Comparison of ENCODE assay signal across 10 cellular contexts in the genomic region with DNA sequence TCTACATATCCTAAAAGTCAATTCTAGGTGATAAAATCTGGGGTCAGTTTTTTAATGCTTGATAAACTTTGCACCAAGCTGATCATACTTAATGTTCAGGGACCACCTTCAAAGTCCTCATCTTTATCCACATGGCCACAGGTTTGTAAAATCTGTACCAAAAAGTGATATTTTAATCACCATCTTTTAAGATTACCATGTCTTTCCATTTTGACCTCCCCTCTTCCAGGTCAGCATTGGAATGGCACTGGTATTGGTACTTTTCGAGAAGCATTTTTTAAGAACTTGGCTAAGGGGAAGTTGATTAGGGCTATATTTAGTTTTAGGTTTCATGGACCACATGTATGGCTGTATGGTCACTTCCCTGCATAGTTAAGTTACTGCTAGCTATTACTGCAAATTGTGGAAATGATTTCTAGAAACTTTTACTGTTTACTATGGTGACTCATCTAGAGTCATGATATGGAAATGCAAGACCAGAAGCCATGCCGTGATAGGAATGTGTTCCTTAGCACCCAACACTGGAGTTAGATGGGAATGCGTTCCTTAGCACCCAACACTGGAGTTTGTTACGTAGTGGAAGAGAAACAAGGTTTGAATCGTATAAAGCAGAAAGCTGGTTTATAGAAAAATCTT. TPM values are rescaled to one million over a fixed set of nuclear protein-coding genes. Genes with fewer than 3 reads are reported as not detected.
A peak's percentile ranks its signal among the peaks of the same experiment; 100 is the strongest.
DNase-seq lines count a peak whose midpoint lies in the region; ATAC-seq and TF ChIP-seq lines count a peak whose summit lies in the region.
"Had no signal": no experiment of that assay in that cellular context is flagged by ENCODE, and none has a peak within 500 bp of the region (broad histone marks: within the 10 kb centered on the region; RNA-seq: fewer than 3 reads in every experiment).

No MANE protein-coding gene starts in this region.

- no peaks in the 10 kb centered on the region for H3K27me3 Mint-ChIP-seq in MCF 10A (ENCODE audit: insufficient read depth, unreplicated experiment)

- H3K4me1 ChIP-seq in breast epithelium = no peaks in the 10 kb centered on the region
- peaks cover 32% of the 10 kb centered on the region for H3K4me1 ChIP-seq in SJSA1 (replicated peaks)
- H3K4me1 ChIP-seq in upper lobe of right lung = no peaks in the 10 kb centered on the region
- H3K4me1 ChIP-seq in SJCRH30 = peaks cover 4% of the 10 kb centered on the region

- CTCF ChIA-PET in MCF 10A (lab: Yijun Ruan, JAX) = interaction anchor here (0.7 to 2.6 kb wide), 8 partner anchors 12 to 238 kb away, joined by 3 to 10 read pairs (median 4); a partner anchor contains a TSS

- no peak overlapping the region for H3K4me3 Mint-ChIP-seq in MCF 10A (ENCODE audit: unreplicated experiment)
- H3K4me3 Mint-ChIP-seq: T-helper 1 cell treated with Interleukin-12 subunit alpha and Interleukin-12 subunit beta and Interleukin-4 antibody, amounts not matched to agents 30 μg/mL and 1 μg/mL, for 36 hours had no signal

- no peak overlapping the region for H3K27ac ChIP-seq in breast epithelium
- peak overlapping the region; percentile 77 for H3K27ac ChIP-seq in SJSA1
- H3K27ac ChIP-seq in upper lobe of right lung = no peak overlapping the region
- peak overlapping the region in 24 of 59 donors; percentile 4 to 77 (median 32) for H3K27ac ChIP-seq in dorsolateral prefrontal cortex
- no peak overlapping the region for H3K27ac ChIP-seq in SJCRH30

- POLR2A ChIA-PET in MCF 10A (lab: Yijun Ruan, JAX) = interaction anchor here (0.8 to 6.3 kb wide), 24 partner anchors 8 to 1718 kb away, joined by 3 to 61 read pairs (median 4); a partner anchor contains a TSS

- H3K36me3 ChIP-seq in breast epithelium (no peaks in the 10 kb centered on the region), SJSA1 (no peaks in the 10 kb centered on the region), upper lobe of right lung (no peaks in the 10 kb centered on the region), SJCRH30 (no peaks in the 10 kb centered on the region)

- peak; percentile 87 for DNase-seq in MCF 10A (ENCODE audit: unreplicated experiment)
- DNase-seq in breast epithelium (ENCODE audit: low spot score in 2 of 2) = no peak
- DNase-seq in SJSA1 (ENCODE audit: low read depth in 1 of 2, low spot score in 2 of 2) = peak; percentile 65 to 66
- DNase-seq in fibroblast of mammary gland (ENCODE audit: low read depth) = peak; percentile 62
- no peak for DNase-seq in upper lobe of right lung
- DNase-seq in dorsolateral prefrontal cortex = no peak
- DNase-seq in NCI-H146 (lab: John Stamatoyannopoulos, UW) = no peak
- DNase-seq in SJCRH30 = no peak
- DNase-seq: activated CD8-positive, alpha-beta memory T cell treated with anti-CD3 and anti-CD28 coated beads for 24 hours had no signal

- H3K4me1 Mint-ChIP-seq in MCF 10A (ENCODE audit: insufficient read depth, unreplicated experiment) = peaks cover 47% of the 10 kb centered on the region

- peak overlapping the region; percentile 30 for H3K27ac Mint-ChIP-seq in MCF 10A (ENCODE audit: low read depth, unreplicated experiment)
- H3K27ac Mint-ChIP-seq: T-helper 1 cell treated with Interleukin-12 subunit alpha and Interleukin-12 subunit beta and Interleukin-4 antibody, amounts not matched to agents 30 μg/mL and 1 μg/mL, for 36 hours had no signal

- TF ChIP-seq CTCF in MCF 10A (IDR thresholded peaks at IDR 0.05; ENCODE audit: unreplicated experiment) (no peak), breast epithelium (IDR thresholded peaks at IDR 0.05) (no peak), fibroblast of mammary gland (conservative IDR thresholded peaks at IDR 0.05; ENCODE audit: control insufficient read depth, insufficient read depth, low read depth, low read length) (no peak), upper lobe of right lung (IDR thresholded peaks at IDR 0.05) (no peak), dorsolateral prefrontal cortex (IDR thresholded peaks at IDR 0.05 in 54 of 56, conservative IDR thresholded peaks at IDR 0.05 in 2 of 56; ENCODE audit: low read depth in 1 of 56, partially characterized antibody in 56 of 56) (no peak)

- no peaks in the 10 kb centered on the region for H3K27me3 ChIP-seq in breast epithelium
- H3K27me3 ChIP-seq in SJSA1 (replicated peaks) = no peaks in the 10 kb centered on the region
- no peaks in the 10 kb centered on the region for H3K27me3 ChIP-seq in upper lobe of right lung
- H3K27me3 ChIP-seq in dorsolateral prefrontal cortex = peaks cover 0 to 7% (median 0%) of the 10 kb centered on the region in 45 donors
- H3K27me3 ChIP-seq in SJCRH30 = no peaks in the 10 kb centered on the region

- no peak overlapping the region for H3K4me3 ChIP-seq in breast epithelium
- no peak overlapping the region for H3K4me3 ChIP-seq in SJSA1
- H3K4me3 ChIP-seq in fibroblast of mammary gland (ENCODE audit: control insufficient read depth, low read depth, low read length) = no peak overlapping the region
- no peak overlapping the region for H3K4me3 ChIP-seq in upper lobe of right lung
- no peak overlapping the region for H3K4me3 ChIP-seq in dorsolateral prefrontal cortex
- no peak overlapping the region for H3K4me3 ChIP-seq in SJCRH30

- BruUV-seq in MCF 10A (replicated peaks; lab: Mats Ljungman, UMichigan) = no TSS peak

- intact Hi-C loops in MCF 10A (cut with micrococcal nuclease) (loop anchor here (10.0 kb wide), 1 partner anchor 404 kb away; no protein-coding TSS in a partner anchor), breast epithelium (cut with DNase I; ENCODE audit: low total_unique reads) (no loop called here), upper lobe of right lung (cut with DNase I) (no loop called here), dorsolateral prefrontal cortex (cut with DNase I) (no loop called here)

- no peaks in the 10 kb centered on the region for H3K9me3 Mint-ChIP-seq in MCF 10A (ENCODE audit: unreplicated experiment)
- H3K9me3 Mint-ChIP-seq: T-helper 1 cell treated with Interleukin-12 subunit alpha and Interleukin-12 subunit beta and Interleukin-4 antibody, amounts not matched to agents 30 μg/mL and 1 μg/mL, for 36 hours had no signal

- ATAC-seq in upper lobe of right lung = peak; percentile 21

- H3K9me3 ChIP-seq in breast epithelium = no peaks in the 10 kb centered on the region
- H3K9me3 ChIP-seq in SJSA1 (replicated peaks) = no peaks in the 10 kb centered on the region
- H3K9me3 ChIP-seq in upper lobe of right lung = no peaks in the 10 kb centered on the region
- H3K9me3 ChIP-seq in SJCRH30 (replicated peaks) = no peaks in the 10 kb centered on the region

- peaks cover 6% of the 10 kb centered on the region for H3K36me3 Mint-ChIP-seq in MCF 10A (ENCODE audit: insufficient read depth, unreplicated experiment)

- TF ChIP-seq POLR2A in breast epithelium (IDR thresholded peaks at IDR 0.05) = no peak

RNA-seq across cellular contexts. Expression of a gene that starts 50.8 kb away (rescaled TPM):
- total RNA-seq in MCF 10A (2022) (94.5 and 105 TPM in 2 replicates), breast epithelium (100 to 1,000 TPM in 2 of 3 donors, 10 to 100 TPM in 1; 89.0 to 216 (median 131) TPM), upper lobe of right lung (144 TPM), dorsolateral prefrontal cortex (100 to 1,000 TPM in 116 of 120 experiments, 10 to 100 TPM in 4; 73.6 to 222 (median 138) TPM)
- total RNA-seq in SJSA1 (2014; rRNA removed; shearing (Covaris generic)) = 5.4 and 10.4 TPM in 2 replicates
- total RNA-seq in SJCRH30 (2014; rRNA removed; shearing (Covaris generic)) = 23.5 and 23.9 TPM in 2 replicates

Comparison
In these comparisons a context has a peak if more than half of its experiments do, and no peak if none do; other contexts are left out.
1. DNase-seq: peak in MCF 10A (single experiment), SJSA1 (2 of 2) and fibroblast of mammary gland (single experiment); none in breast epithelium (0 of 2), upper lobe of right lung (single experiment), dorsolateral prefrontal cortex (0 of 10), NCI-H146 (single experiment) and SJCRH30 (0 of 2).